In the genomic region with DNA sequence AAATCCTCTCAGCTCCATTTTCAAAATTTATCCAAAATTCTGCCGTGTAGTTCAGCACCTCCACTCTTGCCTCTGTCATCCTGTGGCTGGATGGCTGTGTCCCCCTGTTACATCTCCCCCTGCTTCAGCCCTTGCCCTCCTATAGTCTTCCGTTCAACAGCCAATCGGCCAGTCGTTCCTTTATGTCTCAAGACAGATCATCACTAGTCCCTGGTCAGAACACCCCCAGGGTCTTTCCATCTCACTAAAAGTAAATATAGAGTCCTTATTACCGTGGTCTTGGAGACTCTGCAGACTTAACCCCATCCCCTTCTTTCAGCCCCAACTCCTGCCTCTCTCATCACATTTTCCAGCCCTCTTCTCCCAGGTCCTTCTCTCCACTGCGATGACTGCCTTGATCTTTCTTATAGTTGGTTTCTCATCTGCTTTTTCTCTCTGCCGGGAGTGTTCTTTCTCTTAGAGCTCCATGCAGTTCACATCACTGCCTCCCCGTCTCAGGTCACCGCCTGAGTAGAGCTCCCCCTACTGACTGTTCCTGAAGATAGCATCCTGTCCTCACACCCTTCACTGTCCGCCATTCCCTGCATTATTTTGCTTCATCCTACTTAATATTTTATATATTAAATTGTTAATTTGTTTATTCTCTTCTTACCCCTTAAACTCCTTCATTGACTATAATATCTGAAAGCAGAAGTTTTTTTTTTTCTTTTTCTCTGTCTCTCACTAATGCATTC, we compare ENCODE assay signal across 8 cellular contexts.
DNase-seq lines count a peak whose midpoint lies in the region; ATAC-seq, FAIRE-seq and TF ChIP-seq lines count a peak whose summit lies in the region.

No MANE protein-coding gene starts in this region.

- ATAC-seq in Right ventricle myocardium superior (ENCODE audit: poor library complexity) = no peak

- H2AFZ ChIP-seq in GM23248 = no peak overlapping the region
- peak overlapping the region; percentile 14 for H2AFZ ChIP-seq in keratinocyte (ENCODE audit: control insufficient read depth, low read length)

- intact Hi-C loops in Right ventricle myocardium superior (cut with DNase I) = no loop called here

- dilution Hi-C loops in keratinocyte (cut with MboI; ENCODE audit: extremely low pct_ligation_motif_present, low sequenced_read_pairs) = no loop called here

- 37 to 43% methylated on average over 10 of the region's 10 CpGs for WGBS in GM23248 (ENCODE audit: low coverage in 1 of 2, low lambda C conversion rate in 2 of 2, missing lambda C conversion rate in 2 of 2), 2 experiments

- H3K9me1 ChIP-seq in keratinocyte (ENCODE audit: control insufficient read depth, extremely low read depth, insufficient read depth, low read length) = no peaks in the 10 kb centered on the region

- H3K9me3 ChIP-seq in cardiac muscle cell (ENCODE audit: low read depth) = no peaks in the 10 kb centered on the region
- no peaks in the 10 kb centered on the region for H3K9me3 ChIP-seq in GM23248 (ENCODE audit: low read depth)
- H3K9me3 ChIP-seq in keratinocyte (ENCODE audit: control insufficient read depth, low read depth, low read length) = no peaks in the 10 kb centered on the region

- H3K27ac ChIP-seq in cardiac muscle cell (no peak overlapping the region), GM23248 (no peak overlapping the region), keratinocyte (ENCODE audit: control insufficient read depth, insufficient read depth, low read length) (no peak overlapping the region)

- H3F3A ChIP-seq in GM23248 (ENCODE audit: insufficient read depth) = no peaks in the 10 kb centered on the region

- peaks cover 0 to 7% (median 0%) of the 10 kb centered on the region in 3 donors for H3K4me1 Mint-ChIP-seq in IgD-negative memory B cell
- no peaks in the 10 kb centered on the region for H3K4me1 Mint-ChIP-seq in T-helper 2 cell treated with Interferon-gamma antibody and Interleukin-4, amounts not matched to agents 5 μg/mL and 100 μg/mL, for 36 hours (ENCODE audit: low read depth)

- no peak for FAIRE-seq in keratinocyte (lab: Jason Lieb, UNC)

- TF ChIP-seq CTCF in cardiac muscle cell (IDR thresholded peaks at IDR 0.05; ENCODE audit: low read depth, low read length) = peak; percentile 54
- peak; percentile 61 to 85 (median 82) for TF ChIP-seq CTCF in keratinocyte (optimal IDR thresholded peaks at IDR 0.05 in 1 of 3, IDR thresholded peaks at IDR 0.05 in 1 of 3, conservative IDR thresholded peaks at IDR 0.05 in 1 of 3; ENCODE audit: extremely low read depth in 1 of 3, insufficient read depth in 2 of 3, low read length in 3 of 3)

- no peaks in the 10 kb centered on the region for H3K36me3 Mint-ChIP-seq in IgD-negative memory B cell
- H3K36me3 Mint-ChIP-seq in T-helper 2 cell treated with Interferon-gamma antibody and Interleukin-4, amounts not matched to agents 5 μg/mL and 100 μg/mL, for 36 hours (ENCODE audit: low read depth) = no peaks in the 10 kb centered on the region

- no peak overlapping the region for H3K4me2 ChIP-seq in GM23248 (ENCODE audit: unreplicated experiment)
- H3K4me2 ChIP-seq in keratinocyte (ENCODE audit: control insufficient read depth, extremely low read depth, insufficient read depth, low read depth, low read length) = no peak overlapping the region

- H3K36me3 ChIP-seq in cardiac muscle cell (no peaks in the 10 kb centered on the region), GM23248 (ENCODE audit: low read depth) (no peaks in the 10 kb centered on the region), keratinocyte (ENCODE audit: control insufficient read depth in 2 of 2, extremely low read depth in 1 of 2, insufficient read depth in 2 of 2, low read length in 2 of 2) (no peaks in the 10 kb centered on the region)

- H3K9ac ChIP-seq in GM23248 (no peak overlapping the region), keratinocyte (ENCODE audit: control insufficient read depth, extremely low read depth, insufficient read depth, low read length) (no peak overlapping the region)

- no peaks in the 10 kb centered on the region for H3K79me2 ChIP-seq in GM23248 (ENCODE audit: insufficient read depth)
- no peaks in the 10 kb centered on the region for H3K79me2 ChIP-seq in keratinocyte (ENCODE audit: control insufficient read depth, insufficient read depth, low read length)

- no peak overlapping the region for H3K4me3 ChIP-seq in cardiac muscle cell
- no peak overlapping the region for H3K4me3 ChIP-seq in GM23248
- H3K4me3 ChIP-seq in keratinocyte (ENCODE audit: control insufficient read depth in 2 of 3, extremely low read depth in 1 of 3, insufficient read depth in 2 of 3, low read depth in 1 of 3, low read length in 3 of 3) = no peak overlapping the region

- DNase-seq in cardiac muscle cell (ENCODE audit: low read depth in 1 of 2, low spot score in 1 of 2) (peak; percentile 55 to 58), Right ventricle myocardium superior (no peak), GM23248 (peak; percentile 57), UCSD-AML1 (lab: John Stamatoyannopoulos, UW; ENCODE audit: unreplicated experiment) (peak; percentile 9), keratinocyte (ENCODE audit: low read depth, low spot score) (no peak)
- DNase-seq in T-helper 2 cell treated with Interferon-gamma antibody and Interleukin-4, amounts not matched to agents 5 μg/mL and 100 μg/mL, for 36 hours (ENCODE audit: low spot score) = no peak
- no peak for DNase-seq in activated CD4-positive, alpha-beta T cell treated with anti-CD3 and anti-CD28 coated beads, Interleukin-2, amount 50 U/mL, for 1 hour

- H4K20me1 ChIP-seq in GM23248 (ENCODE audit: insufficient read depth) = no peaks in the 10 kb centered on the region
- no peaks in the 10 kb centered on the region for H4K20me1 ChIP-seq in keratinocyte (ENCODE audit: control insufficient read depth, extremely low read depth, insufficient read depth, low read length)

- H3K27me3 ChIP-seq in cardiac muscle cell (no peaks in the 10 kb centered on the region), GM23248 (replicated peaks; ENCODE audit: insufficient read depth) (no peaks in the 10 kb centered on the region), keratinocyte (ENCODE audit: control insufficient read depth, extremely low read depth, insufficient read depth, low read length) (no peaks in the 10 kb centered on the region)

- no peaks in the 10 kb centered on the region for H3K9me3 Mint-ChIP-seq in IgD-negative memory B cell
- H3K9me3 Mint-ChIP-seq in T-helper 2 cell treated with Interferon-gamma antibody and Interleukin-4, amounts not matched to agents 5 μg/mL and 100 μg/mL, for 36 hours = no peaks in the 10 kb centered on the region

- peaks cover 3% of the 10 kb centered on the region for H3K27me3 Mint-ChIP-seq in IgD-negative memory B cell
- H3K27me3 Mint-ChIP-seq in T-helper 2 cell treated with Interferon-gamma antibody and Interleukin-4, amounts not matched to agents 5 μg/mL and 100 μg/mL, for 36 hours (ENCODE audit: low read depth) = no peaks in the 10 kb centered on the region

- peak overlapping the region in 3 of 4 donors; percentile 10 to 52 (median 19) for H3K4me3 Mint-ChIP-seq in IgD-negative memory B cell
- H3K4me3 Mint-ChIP-seq in T-helper 2 cell treated with Interferon-gamma antibody and Interleukin-4, amounts not matched to agents 5 μg/mL and 100 μg/mL, for 36 hours = no peak overlapping the region

- H3K27ac Mint-ChIP-seq in IgD-negative memory B cell = no peak overlapping the region
- H3K27ac Mint-ChIP-seq in T-helper 2 cell treated with Interferon-gamma antibody and Interleukin-4, amounts not matched to agents 5 μg/mL and 100 μg/mL, for 36 hours = no peak overlapping the region

- in situ Hi-C loops in GM23248 (cut with MboI) = no loop called here

- no peaks in the 10 kb centered on the region for H3K4me1 ChIP-seq in cardiac muscle cell (ENCODE audit: low read depth)
- no peaks in the 10 kb centered on the region for H3K4me1 ChIP-seq in GM23248 (ENCODE audit: insufficient read depth)
- no peaks in the 10 kb centered on the region for H3K4me1 ChIP-seq in keratinocyte (ENCODE audit: control insufficient read depth, extremely low read depth, insufficient read depth, low read length)

- H3K9me2 ChIP-seq in GM23248 (ENCODE audit: insufficient read depth) = no peaks in the 10 kb centered on the region

Comparison
In these comparisons a context has a peak if more than half of its experiments do, and no peak if none do; other contexts are left out.
1. DNase-seq: peak in cardiac muscle cell (2 of 2), GM23248 (single experiment) and UCSD-AML1 (single experiment); none in Right ventricle myocardium superior (single experiment), keratinocyte (single experiment), T-helper 2 cell treated with Interferon-gamma antibody and Interleukin-4, amounts not matched to agents 5 μg/mL and 100 μg/mL, for 36 hours (single experiment) and activated CD4-positive, alpha-beta T cell treated with anti-CD3 and anti-CD28 coated beads, Interleukin-2, amount 50 U/mL, for 1 hour (single experiment).